ENCODE assay signal across 8 cellular contexts in the genomic region with DNA sequence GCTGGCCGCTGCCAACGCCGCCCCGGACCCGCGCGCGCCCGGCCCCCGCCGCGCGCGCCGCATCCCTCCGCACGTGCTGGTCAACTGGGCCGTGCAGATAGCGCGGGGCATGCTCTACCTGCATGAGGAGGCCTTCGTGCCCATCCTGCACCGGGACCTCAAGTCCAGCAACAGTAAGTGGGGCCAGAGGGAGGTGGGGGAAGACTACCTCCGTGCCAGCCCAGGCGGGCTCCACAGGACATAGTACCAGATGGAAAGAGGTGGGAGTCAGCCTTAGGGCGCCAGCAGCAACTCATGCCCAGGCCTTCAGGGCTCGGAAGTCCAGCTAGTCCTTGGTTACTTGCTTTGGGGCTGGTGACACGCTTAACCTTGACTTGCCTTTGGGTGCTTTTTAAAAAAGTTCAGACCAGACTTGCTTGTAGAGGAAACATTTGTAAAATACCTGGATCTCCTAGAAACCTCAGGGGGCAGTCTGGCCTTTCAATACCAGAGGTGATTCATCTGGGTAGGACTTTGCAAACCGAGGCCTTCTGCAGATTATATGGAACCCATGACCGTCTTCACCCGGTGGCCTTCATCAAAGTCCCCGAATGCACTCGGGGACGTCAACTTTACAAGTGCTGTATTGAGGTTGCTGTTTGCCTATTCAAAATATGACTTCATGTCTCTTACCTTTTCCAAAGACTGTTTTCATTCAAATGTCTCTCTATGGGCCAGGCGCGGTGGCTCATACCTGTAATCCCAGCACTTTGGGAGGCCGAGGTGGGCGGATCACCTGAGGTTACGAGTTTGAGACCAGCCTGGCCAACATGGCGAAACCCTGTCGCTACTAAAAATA. TPM values are rescaled to one million over a fixed set of nuclear protein-coding genes. Genes with fewer than 3 reads are reported as not detected.
DNase-seq lines count a peak whose midpoint lies in the region; ATAC-seq and TF ChIP-seq lines count a peak whose summit lies in the region.

No MANE protein-coding gene starts in this region.

- peak in 2 of 7 experiments; percentile 4 to 50 for DNase-seq in CD8-positive, alpha-beta T cell
- DNase-seq in IMR-90 = no peak
- no peak for DNase-seq in adipocyte (ENCODE audit: low read depth)
- peak; percentile 56 for DNase-seq in kidney tubule cell (ENCODE audit: low spot score)
- no peak for DNase-seq in thoracic aorta (ENCODE audit: low spot score)
- DNase-seq in OCI-M1 (lab: John Stamatoyannopoulos, UW) = no peak
- no peak for DNase-seq in NCI-H1930 (lab: John Stamatoyannopoulos, UW)

- no peak overlapping the region for H2BK20ac ChIP-seq in IMR-90 (ENCODE audit: low read depth, low read length)

- POLR2A ChIA-PET in CD8-positive, alpha-beta T cell (lab: Charles Lee) = interaction anchor here (1.0 to 1.8 kb wide), 2 partner anchors 13 to 34 kb away, joined by 4 to 5 read pairs; a partner anchor contains a TSS
- POLR2A ChIA-PET in IMR-90 (lab: Charles Lee; ENCODE audit: unreplicated experiment) = no interaction called here

- no peak overlapping the region for H3K18ac ChIP-seq in IMR-90 (ENCODE audit: low read depth, low read length)

- no peak overlapping the region for H2BK15ac ChIP-seq in IMR-90 (ENCODE audit: low read depth, low read length)

- H3K9me3 Mint-ChIP-seq in CD8-positive, alpha-beta T cell = no peaks in the 10 kb centered on the region

- ATAC-seq in CD8-positive, alpha-beta T cell = no peak
- ATAC-seq in IMR-90 (ENCODE audit: low read depth) = no peak
- no peak for ATAC-seq in thoracic aorta (ENCODE audit: insufficient number of reproducible peaks, low FRiP score, low read depth)
- no peak for ATAC-seq in HG02981 (IDR thresholded peaks at IDR 0.05; ENCODE audit: unreplicated experiment)

- no peak for TF ChIP-seq RAD21 in IMR-90 (IDR thresholded peaks at IDR 0.05; ENCODE audit: low read length)

- no peaks in the 10 kb centered on the region for H3K36me3 Mint-ChIP-seq in CD8-positive, alpha-beta T cell

- no peak for TF ChIP-seq POLR2A in IMR-90 (IDR thresholded peaks at IDR 0.05; ENCODE audit: low read depth, low read length)

- no TSS peak for BruUV-seq in IMR-90 (replicated peaks; lab: Mats Ljungman, UMichigan)

- no peaks in the 10 kb centered on the region for H3K36me3 ChIP-seq in CD8-positive, alpha-beta T cell (ENCODE audit: insufficient read depth, low read length)
- H3K36me3 ChIP-seq in IMR-90 (ENCODE audit: control insufficient read depth, insufficient read depth, low read length) (no peaks in the 10 kb centered on the region), adipocyte (ENCODE audit: control insufficient read depth, insufficient read depth, low read length, severe bottlenecking) (no peaks in the 10 kb centered on the region), thoracic aorta (no peaks in the 10 kb centered on the region)

- peaks cover 15% of the 10 kb centered on the region for H3K4me1 Mint-ChIP-seq in CD8-positive, alpha-beta T cell (ENCODE audit: low read depth)

- H3K27ac ChIP-seq in CD8-positive, alpha-beta T cell (ENCODE audit: low read depth, low read length) = no peak overlapping the region
- H3K27ac ChIP-seq in IMR-90 (ENCODE audit: insufficient read depth, low read length) (no peak overlapping the region), thoracic aorta (no peak overlapping the region)

- intact Hi-C loops in CD8-positive, alpha-beta T cell (cut with DNase I, micrococcal nuclease) = loop anchor here in 1 of 2 experiments (10.0 kb wide), 1 partner anchor 374 kb away; a partner anchor contains a TSS
- intact Hi-C loops in IMR-90 (cut with micrococcal nuclease) = no loop called here

- H3K9me1 ChIP-seq in IMR-90 (ENCODE audit: insufficient read depth, low read length) = no peaks in the 10 kb centered on the region; the same call in 1 of the 2 replicates

- no peaks in the 10 kb centered on the region for H3K9me3 ChIP-seq in CD8-positive, alpha-beta T cell (ENCODE audit: low read length)
- H3K9me3 ChIP-seq in IMR-90 (ENCODE audit: control insufficient read depth, insufficient read depth, low read length) = no peaks in the 10 kb centered on the region; the same call in 1 of the 2 replicates
- no peaks in the 10 kb centered on the region for H3K9me3 ChIP-seq in adipocyte (ENCODE audit: control insufficient read depth, low read length)
- H3K9me3 ChIP-seq in thoracic aorta = no peaks in the 10 kb centered on the region

- H3K4ac ChIP-seq in IMR-90 (ENCODE audit: low read depth, low read length) = no peak overlapping the region

- CTCF ChIA-PET in CD8-positive, alpha-beta T cell (lab: Charles Lee) = no interaction called here
- CTCF ChIA-PET in IMR-90 (lab: Yijun Ruan, JAX) = interaction anchor here (1.4 kb wide), 1 partner anchor 20 kb away, joined by 3 read pairs; no protein-coding TSS in a partner anchor

- H3K9ac ChIP-seq in IMR-90 (ENCODE audit: low read depth, low read length) = no peak overlapping the region
- no peak overlapping the region for H3K9ac ChIP-seq in adipocyte (ENCODE audit: low read length)

- no peak overlapping the region for H3K56ac ChIP-seq in IMR-90 (ENCODE audit: extremely low read depth, insufficient read depth, low read length)

- H4K5ac ChIP-seq in IMR-90 (ENCODE audit: low read depth, low read length) = no peak overlapping the region

- TF ChIP-seq CTCF in CD8-positive, alpha-beta T cell (IDR thresholded peaks at IDR 0.05) = no peak
- TF ChIP-seq CTCF in IMR-90 (conservative IDR thresholded peaks at IDR 0.05; ENCODE audit: low read depth, low read length) (no peak), thoracic aorta (IDR thresholded peaks at IDR 0.05) (no peak)

- H2AK9ac ChIP-seq in IMR-90 (replicated peaks; ENCODE audit: low read depth, low read length, poor library complexity) = peak overlapping the region; percentile 42

- dilution Hi-C loops in IMR-90 (cut with HindIII; ENCODE audit: low sequenced_read_pairs, unreplicated experiment) = no loop called here

- 48% methylated on average over 4 of the region's 40 CpGs; no CpG with 5 or more reads in 1 of the 2 experiments for WGBS in IMR-90 (ENCODE audit: extremely low coverage in 2 of 2, insufficient read length in 1 of 2), 2 experiments

- H3K27me3 ChIP-seq in CD8-positive, alpha-beta T cell (ENCODE audit: insufficient read depth, low read length) = peaks cover 2% of the 10 kb centered on the region
- H3K27me3 ChIP-seq in IMR-90 (ENCODE audit: control insufficient read depth, insufficient read depth, low read length) (peaks cover 10% of the 10 kb centered on the region), adipocyte (replicated peaks; ENCODE audit: control insufficient read depth, insufficient read depth, low read length) (peaks cover 11% of the 10 kb centered on the region), thoracic aorta (replicated peaks; ENCODE audit: insufficient read depth) (no peaks in the 10 kb centered on the region)

- no peaks in the 10 kb centered on the region for H4K20me1 ChIP-seq in IMR-90 (ENCODE audit: insufficient read depth, low read length)

- H3K4me1 ChIP-seq in CD8-positive, alpha-beta T cell (ENCODE audit: insufficient read depth, low read length) = peaks cover 7% of the 10 kb centered on the region
- H3K4me1 ChIP-seq in IMR-90 (ENCODE audit: control insufficient read depth, insufficient read depth, low read length) (peaks cover 3% of the 10 kb centered on the region; the same call in 1 of the 2 replicates), adipocyte (ENCODE audit: control insufficient read depth, insufficient read depth, low read length) (no peaks in the 10 kb centered on the region), thoracic aorta (ENCODE audit: control insufficient read depth in 1 of 2, low read depth in 2 of 2) (peaks cover 3 to 21% of the 10 kb centered on the region in 2 donors)

- no peak overlapping the region for H2BK120ac ChIP-seq in IMR-90 (ENCODE audit: low read depth, low read length)

- peak overlapping the region; percentile 73 for H3K4me3 Mint-ChIP-seq in CD8-positive, alpha-beta T cell

- H2AK5ac ChIP-seq in IMR-90 (ENCODE audit: low read depth, low read length) = no peak overlapping the region

- peaks cover 20% of the 10 kb centered on the region for H3K27me3 Mint-ChIP-seq in CD8-positive, alpha-beta T cell (ENCODE audit: low read depth)

- in situ Hi-C loops in IMR-90 (cut with MboI; ENCODE audit: low sequenced_read_pairs) = no loop called here

- H3K79me1 ChIP-seq in IMR-90 (ENCODE audit: low read depth in 1 of 2, low read length in 2 of 2) = no peaks in the 10 kb centered on the region

- no peak overlapping the region for H3K14ac ChIP-seq in IMR-90 (replicated peaks; ENCODE audit: low read depth, low read length)

- H4K8ac ChIP-seq in IMR-90 (ENCODE audit: low read depth in 2 of 2, low read length in 2 of 2) = no peak overlapping the region

- no peak overlapping the region for H3K27ac Mint-ChIP-seq in CD8-positive, alpha-beta T cell

- peak overlapping the region; percentile 95 for H2AFZ ChIP-seq in IMR-90 (replicated peaks; ENCODE audit: low read length, poor library complexity)

- H3K4me2 ChIP-seq in IMR-90 (ENCODE audit: low read depth, low read length) = peak overlapping the region; percentile 90

- peak overlapping the region; percentile 53 for H3K4me3 ChIP-seq in CD8-positive, alpha-beta T cell (ENCODE audit: low read depth, low read length)
- H3K4me3 ChIP-seq in IMR-90 (ENCODE audit: insufficient read depth, low read depth, low read length) (peak overlapping the region; percentile 68), adipocyte (ENCODE audit: low read length) (peak overlapping the region; percentile 77), thoracic aorta (peak overlapping the region; percentile 86)

- H2BK5ac ChIP-seq in IMR-90 (ENCODE audit: low read depth, low read length, poor library complexity, severe bottlenecking) = no peak overlapping the region

- no peak overlapping the region for H4K91ac ChIP-seq in IMR-90 (ENCODE audit: insufficient read depth, low read depth, low read length)

- H3K23ac ChIP-seq in IMR-90 (ENCODE audit: low read depth, low read length) = no peak overlapping the region

RNA-seq across cellular contexts. Expression of a gene that starts 1.4 kb away (rescaled TPM):
- under 1 TPM; 0.73 to 0.92 TPM for total RNA-seq in CD8-positive, alpha-beta T cell
- total RNA-seq in IMR-90 (2012; rRNA removed) (0.18 and 0.28 TPM in 2 replicates), thoracic aorta (1 to 10 TPM in 1 of 2 donors, under 1 TPM in 1; 0.14 to 2.8 TPM)
- 0.15 and 0.20 TPM in 2 replicates for polyA plus RNA-seq in IMR-90 (2012; rRNA removed)
- polyA plus RNA-seq in IMR-90 (2012; cell fraction: cytosol; rRNA removed) = 0.05 and 0.10 TPM in 2 replicates
- polyA plus RNA-seq in IMR-90 (2012; cell fraction: nucleus; rRNA removed; ENCODE audit: low replicate concordance) = 0.27 and 0.45 TPM in 2 replicates

RNA-seq across cellular contexts. Expression of a gene that starts 33.4 kb away (rescaled TPM):
- 10 to 100 TPM; 36.4 to 36.7 TPM for total RNA-seq in CD8-positive, alpha-beta T cell
- total RNA-seq in IMR-90 (2012; rRNA removed) (22.6 and 26.1 TPM in 2 replicates), thoracic aorta (10 to 100 TPM; 13.6 to 14.8 TPM)
- 15.9 and 17.2 TPM in 2 replicates for polyA plus RNA-seq in IMR-90 (2012; rRNA removed)
- polyA plus RNA-seq in IMR-90 (2012; cell fraction: cytosol; rRNA removed) = 6.9 and 12.9 TPM in 2 replicates
- polyA plus RNA-seq in IMR-90 (2012; cell fraction: nucleus; rRNA removed; ENCODE audit: low replicate concordance) = 53.8 and 63.1 TPM in 2 replicates
